In genomic region chr4:142393127-142393526, GRCh38 we compare ENCODE assay signal across 1 cellular context.
TF ChIP-seq lines count a peak whose summit lies in the region.

No MANE protein-coding gene starts in this region.

TF ChIP-seq in WTC11, 78 proteins besides CTCF, POLR2A, EP300 and RAD21 (continued from another document):
- TF ChIP-seq, protein P1, sequence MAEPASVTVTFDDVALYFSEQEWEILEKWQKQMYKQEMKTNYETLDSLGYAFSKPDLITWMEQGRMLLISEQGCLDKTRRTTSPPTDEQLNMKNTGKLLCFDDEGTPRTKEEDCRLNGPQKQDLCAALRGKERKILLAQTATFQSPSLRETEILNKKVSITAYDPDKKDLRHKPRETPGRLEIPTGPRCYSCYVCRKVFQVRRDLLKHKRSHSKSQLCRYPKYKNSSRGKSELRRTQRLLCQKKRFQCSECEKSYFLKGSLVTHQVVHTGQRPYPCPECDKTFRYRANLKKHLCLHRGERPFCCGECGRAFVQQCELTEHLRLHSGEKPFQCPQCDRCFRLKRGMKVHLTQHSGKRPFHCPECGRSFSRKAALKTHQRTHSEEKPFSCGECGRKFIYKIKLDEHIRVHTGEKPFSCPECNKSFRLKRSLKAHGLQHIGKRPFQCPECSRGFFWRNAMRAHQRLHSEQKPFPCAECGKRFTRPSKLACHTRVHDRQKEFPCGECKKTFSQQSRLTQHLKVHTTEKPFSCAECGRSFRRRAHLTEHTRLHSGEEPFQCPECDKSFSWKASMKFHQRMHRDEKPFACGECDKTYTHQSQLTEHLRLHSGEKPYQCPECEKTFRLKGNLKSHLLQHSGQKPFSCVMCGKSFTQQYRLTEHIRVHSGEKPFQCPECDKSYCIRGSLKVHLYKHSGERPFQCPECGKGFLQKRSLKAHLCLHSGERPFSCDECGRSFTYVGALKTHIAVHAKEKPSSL (CRISPR knock-in tag; conservative IDR thresholded peaks at IDR 0.05) = no peak
- TF ChIP-seq JUN (CRISPR knock-in tag; IDR thresholded peaks at IDR 0.05) = no peak
- TF ChIP-seq NFYB (CRISPR knock-in tag; conservative IDR thresholded peaks at IDR 0.05; ENCODE audit: low read depth) = no peak
- TF ChIP-seq, protein P2, sequence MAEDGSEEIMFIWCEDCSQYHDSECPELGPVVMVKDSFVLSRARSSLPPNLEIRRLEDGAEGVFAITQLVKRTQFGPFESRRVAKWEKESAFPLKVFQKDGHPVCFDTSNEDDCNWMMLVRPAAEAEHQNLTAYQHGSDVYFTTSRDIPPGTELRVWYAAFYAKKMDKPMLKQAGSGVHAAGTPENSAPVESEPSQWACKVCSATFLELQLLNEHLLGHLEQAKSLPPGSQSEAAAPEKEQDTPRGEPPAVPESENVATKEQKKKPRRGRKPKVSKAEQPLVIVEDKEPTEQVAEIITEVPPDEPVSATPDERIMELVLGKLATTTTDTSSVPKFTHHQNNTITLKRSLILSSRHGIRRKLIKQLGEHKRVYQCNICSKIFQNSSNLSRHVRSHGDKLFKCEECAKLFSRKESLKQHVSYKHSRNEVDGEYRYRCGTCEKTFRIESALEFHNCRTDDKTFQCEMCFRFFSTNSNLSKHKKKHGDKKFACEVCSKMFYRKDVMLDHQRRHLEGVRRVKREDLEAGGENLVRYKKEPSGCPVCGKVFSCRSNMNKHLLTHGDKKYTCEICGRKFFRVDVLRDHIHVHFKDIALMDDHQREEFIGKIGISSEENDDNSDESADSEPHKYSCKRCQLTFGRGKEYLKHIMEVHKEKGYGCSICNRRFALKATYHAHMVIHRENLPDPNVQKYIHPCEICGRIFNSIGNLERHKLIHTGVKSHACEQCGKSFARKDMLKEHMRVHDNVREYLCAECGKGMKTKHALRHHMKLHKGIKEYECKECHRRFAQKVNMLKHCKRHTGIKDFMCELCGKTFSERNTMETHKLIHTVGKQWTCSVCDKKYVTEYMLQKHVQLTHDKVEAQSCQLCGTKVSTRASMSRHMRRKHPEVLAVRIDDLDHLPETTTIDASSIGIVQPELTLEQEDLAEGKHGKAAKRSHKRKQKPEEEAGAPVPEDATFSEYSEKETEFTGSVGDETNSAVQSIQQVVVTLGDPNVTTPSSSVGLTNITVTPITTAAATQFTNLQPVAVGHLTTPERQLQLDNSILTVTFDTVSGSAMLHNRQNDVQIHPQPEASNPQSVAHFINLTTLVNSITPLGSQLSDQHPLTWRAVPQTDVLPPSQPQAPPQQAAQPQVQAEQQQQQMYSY (CRISPR knock-in tag; IDR thresholded peaks at IDR 0.05) = no peak
- TF ChIP-seq TEAD4 (CRISPR knock-in tag; IDR thresholded peaks at IDR 0.05) = no peak
- TF ChIP-seq FOXK1 (CRISPR knock-in tag; IDR thresholded peaks at IDR 0.05) = no peak
- no peak for TF ChIP-seq MYBL2 (CRISPR knock-in tag; IDR thresholded peaks at IDR 0.05)
- no peak for TF ChIP-seq ZNF263 (CRISPR knock-in tag; IDR thresholded peaks at IDR 0.05; ENCODE audit: low read depth)
- TF ChIP-seq MXD4 (CRISPR knock-in tag; IDR thresholded peaks at IDR 0.05; ENCODE audit: borderline replicate concordance) = no peak
- TF ChIP-seq FOXP1 (CRISPR knock-in tag; IDR thresholded peaks at IDR 0.05; ENCODE audit: borderline replicate concordance) = no peak
- TF ChIP-seq ZNF281 (CRISPR knock-in tag; IDR thresholded peaks at IDR 0.05) = no peak
- TF ChIP-seq, protein P3, sequence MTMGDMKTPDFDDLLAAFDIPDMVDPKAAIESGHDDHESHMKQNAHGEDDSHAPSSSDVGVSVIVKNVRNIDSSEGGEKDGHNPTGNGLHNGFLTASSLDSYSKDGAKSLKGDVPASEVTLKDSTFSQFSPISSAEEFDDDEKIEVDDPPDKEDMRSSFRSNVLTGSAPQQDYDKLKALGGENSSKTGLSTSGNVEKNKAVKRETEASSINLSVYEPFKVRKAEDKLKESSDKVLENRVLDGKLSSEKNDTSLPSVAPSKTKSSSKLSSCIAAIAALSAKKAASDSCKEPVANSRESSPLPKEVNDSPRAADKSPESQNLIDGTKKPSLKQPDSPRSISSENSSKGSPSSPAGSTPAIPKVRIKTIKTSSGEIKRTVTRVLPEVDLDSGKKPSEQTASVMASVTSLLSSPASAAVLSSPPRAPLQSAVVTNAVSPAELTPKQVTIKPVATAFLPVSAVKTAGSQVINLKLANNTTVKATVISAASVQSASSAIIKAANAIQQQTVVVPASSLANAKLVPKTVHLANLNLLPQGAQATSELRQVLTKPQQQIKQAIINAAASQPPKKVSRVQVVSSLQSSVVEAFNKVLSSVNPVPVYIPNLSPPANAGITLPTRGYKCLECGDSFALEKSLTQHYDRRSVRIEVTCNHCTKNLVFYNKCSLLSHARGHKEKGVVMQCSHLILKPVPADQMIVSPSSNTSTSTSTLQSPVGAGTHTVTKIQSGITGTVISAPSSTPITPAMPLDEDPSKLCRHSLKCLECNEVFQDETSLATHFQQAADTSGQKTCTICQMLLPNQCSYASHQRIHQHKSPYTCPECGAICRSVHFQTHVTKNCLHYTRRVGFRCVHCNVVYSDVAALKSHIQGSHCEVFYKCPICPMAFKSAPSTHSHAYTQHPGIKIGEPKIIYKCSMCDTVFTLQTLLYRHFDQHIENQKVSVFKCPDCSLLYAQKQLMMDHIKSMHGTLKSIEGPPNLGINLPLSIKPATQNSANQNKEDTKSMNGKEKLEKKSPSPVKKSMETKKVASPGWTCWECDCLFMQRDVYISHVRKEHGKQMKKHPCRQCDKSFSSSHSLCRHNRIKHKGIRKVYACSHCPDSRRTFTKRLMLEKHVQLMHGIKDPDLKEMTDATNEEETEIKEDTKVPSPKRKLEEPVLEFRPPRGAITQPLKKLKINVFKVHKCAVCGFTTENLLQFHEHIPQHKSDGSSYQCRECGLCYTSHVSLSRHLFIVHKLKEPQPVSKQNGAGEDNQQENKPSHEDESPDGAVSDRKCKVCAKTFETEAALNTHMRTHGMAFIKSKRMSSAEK (CRISPR knock-in tag; IDR thresholded peaks at IDR 0.05; ENCODE audit: borderline replicate concordance) = no peak
- no peak for TF ChIP-seq ZBTB21 (CRISPR knock-in tag; IDR thresholded peaks at IDR 0.05; ENCODE audit: borderline replicate concordance)
- TF ChIP-seq E2F5 (CRISPR knock-in tag; IDR thresholded peaks at IDR 0.05) = no peak
- TF ChIP-seq, protein P4, sequence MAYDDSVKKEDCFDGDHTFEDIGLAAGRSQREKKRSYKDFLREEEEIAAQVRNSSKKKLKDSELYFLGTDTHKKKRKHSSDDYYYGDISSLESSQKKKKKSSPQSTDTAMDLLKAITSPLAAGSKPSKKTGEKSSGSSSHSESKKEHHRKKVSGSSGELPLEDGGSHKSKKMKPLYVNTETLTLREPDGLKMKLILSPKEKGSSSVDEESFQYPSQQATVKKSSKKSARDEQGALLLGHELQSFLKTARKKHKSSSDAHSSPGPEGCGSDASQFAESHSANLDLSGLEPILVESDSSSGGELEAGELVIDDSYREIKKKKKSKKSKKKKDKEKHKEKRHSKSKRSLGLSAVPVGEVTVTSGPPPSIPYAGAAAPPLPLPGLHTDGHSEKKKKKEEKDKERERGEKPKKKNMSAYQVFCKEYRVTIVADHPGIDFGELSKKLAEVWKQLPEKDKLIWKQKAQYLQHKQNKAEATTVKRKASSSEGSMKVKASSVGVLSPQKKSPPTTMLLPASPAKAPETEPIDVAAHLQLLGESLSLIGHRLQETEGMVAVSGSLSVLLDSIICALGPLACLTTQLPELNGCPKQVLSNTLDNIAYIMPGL (CRISPR knock-in tag; IDR thresholded peaks at IDR 0.05) = no peak
